In genomic region chr3:85377115-85377514, GRCh38 we compare ENCODE assay signal across 8 cellular contexts.
"Had no signal": no experiment of that assay in that cellular context is flagged by ENCODE, and none has a peak within 500 bp of the region (broad histone marks: within the 10 kb centered on the region; RNA-seq: fewer than 3 reads in every experiment).

No MANE protein-coding gene starts in this region.

- H3K4me3 ChIP-seq: GM12878 had no signal

- ATAC-seq: GM12878 had no signal

- DNase-seq: GDM1, GF-D8 had no signal

- FAIRE-seq: G401.6, GM12878, GM12891, GM12892, GM18507, GM19239 had no signal
